ENCODE assay signal across 11 cellular contexts in the genomic region with DNA sequence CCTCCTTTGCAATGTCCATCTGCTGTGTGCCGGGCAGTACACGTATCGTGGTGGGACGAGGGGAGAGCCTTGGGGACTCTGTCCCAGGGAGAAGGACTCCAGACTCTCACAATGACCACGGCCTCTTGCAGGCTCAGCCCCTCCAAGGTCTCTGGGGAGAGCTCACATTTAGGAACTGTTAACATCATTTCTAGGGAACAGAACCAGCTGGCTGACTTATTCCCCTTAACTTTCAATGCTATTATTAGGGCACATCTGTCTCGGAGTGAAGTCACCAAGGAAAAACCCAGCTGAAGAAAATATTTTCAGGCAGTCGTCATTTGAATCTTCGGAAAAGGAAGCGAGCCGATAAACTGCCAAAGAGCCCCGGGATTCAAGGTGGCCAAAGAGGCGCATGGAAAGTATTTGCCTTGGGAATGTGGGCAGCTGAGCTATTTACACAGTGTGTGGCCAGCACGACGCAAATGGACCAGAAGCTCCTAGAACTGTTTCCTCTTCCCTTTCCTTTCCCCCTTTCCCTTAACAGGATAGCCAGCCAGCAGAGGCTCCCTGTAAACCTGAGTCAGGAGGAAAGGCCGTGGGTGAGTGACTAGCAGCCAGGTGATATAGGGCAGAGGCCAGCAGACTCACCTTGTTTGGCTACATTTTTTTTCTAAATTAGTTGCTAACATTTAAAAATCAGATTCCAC.
DNase-seq lines count a peak whose midpoint lies in the region; ATAC-seq and TF ChIP-seq lines count a peak whose summit lies in the region.
"Had no signal": no experiment of that assay in that cellular context is flagged by ENCODE, and none has a peak within 500 bp of the region (broad histone marks: within the 10 kb centered on the region; RNA-seq: fewer than 3 reads in every experiment).

No MANE protein-coding gene starts in this region.

- no peak overlapping the region for H3K4me3 Mint-ChIP-seq in activated CD4-positive, alpha-beta T cell treated with anti-CD3 and anti-CD28 coated beads, Interleukin-2, amount 10 ng/mL, durations not matched to agents 7 days and 5 days
- no peak overlapping the region for H3K4me3 Mint-ChIP-seq in memory B cell

- no peaks in the 10 kb centered on the region for H3K36me3 ChIP-seq in tibial artery

- no peaks in the 10 kb centered on the region for H3K27me3 ChIP-seq in tibial artery

- TF ChIP-seq CTCF in cardiac fibroblast (IDR thresholded peaks at IDR 0.05; ENCODE audit: low read depth, low read length) (no peak), tibial artery (IDR thresholded peaks at IDR 0.05) (no peak)

- CTCF ChIA-PET in activated CD4-positive, alpha-beta T cell treated with anti-CD3 and anti-CD28 coated beads, Interleukin-2, amount 10 ng/mL, durations not matched to agents 7 days and 5 days (lab: Charles Lee) = interaction anchor here (0.9 to 1.8 kb wide), 4 partner anchors 29 to 164 kb away, joined by 3 to 4 read pairs (median 4); no protein-coding TSS in a partner anchor

- ATAC-seq in memory B cell (ENCODE audit: low read depth) (no peak), GM19467 (IDR thresholded peaks at IDR 0.05; ENCODE audit: unreplicated experiment) (no peak), GM19324 (IDR thresholded peaks at IDR 0.05; ENCODE audit: low FRiP score, unreplicated experiment) (no peak)

- intact Hi-C loops in tibial artery (cut with DNase I; ENCODE audit: low total_unique reads) = no loop called here

- no peaks in the 10 kb centered on the region for H3K9me3 ChIP-seq in tibial artery

- no peak for DNase-seq in activated CD4-positive, alpha-beta T cell treated with anti-CD3 and anti-CD28 coated beads, Interleukin-2, amount 10 ng/mL, durations not matched to agents 7 days and 5 days
- DNase-seq in activated CD4-positive, alpha-beta T cell treated with anti-CD3 and anti-CD28 coated beads for 4 hours = no peak
- peak; percentile 91 to 93 for DNase-seq in cardiac fibroblast (ENCODE audit: low read depth in 2 of 2)
- DNase-seq in memory B cell (ENCODE audit: low spot score in 2 of 2) = no peak
- peak; percentile 73 to 82 for DNase-seq in tibial artery
- no peak for DNase-seq in AML-193 (lab: John Stamatoyannopoulos, UW)
- DNase-seq: activated gamma-delta T cell, C1 segment of cervical spinal cord, NCI-H510A treated with DMSO at 0.1 percent for 48 hours had no signal

- H3K4me1 ChIP-seq in tibial artery = peaks cover 7 to 79% (median 67%) of the 10 kb centered on the region in 4 donors

- H3K4me1 Mint-ChIP-seq in activated CD4-positive, alpha-beta T cell treated with anti-CD3 and anti-CD28 coated beads, Interleukin-2, amount 10 ng/mL, durations not matched to agents 7 days and 5 days = peaks cover 88% of the 10 kb centered on the region
- H3K4me1 Mint-ChIP-seq in memory B cell = peaks cover 58% of the 10 kb centered on the region

- POLR2A ChIA-PET in activated CD4-positive, alpha-beta T cell treated with anti-CD3 and anti-CD28 coated beads, Interleukin-2, amount 10 ng/mL, durations not matched to agents 7 days and 5 days (lab: Charles Lee) = interaction anchor here (0.7 kb wide), 1 partner anchor 1277 kb away, joined by 3 read pairs; no protein-coding TSS in a partner anchor

- no peaks in the 10 kb centered on the region for H3K9me3 Mint-ChIP-seq in activated CD4-positive, alpha-beta T cell treated with anti-CD3 and anti-CD28 coated beads, Interleukin-2, amount 10 ng/mL, durations not matched to agents 7 days and 5 days
- H3K9me3 Mint-ChIP-seq in memory B cell = no peaks in the 10 kb centered on the region

- peak overlapping the region; percentile 75 to 84 for H3K27ac ChIP-seq in tibial artery

- H3K27me3 Mint-ChIP-seq in activated CD4-positive, alpha-beta T cell treated with anti-CD3 and anti-CD28 coated beads, Interleukin-2, amount 10 ng/mL, durations not matched to agents 7 days and 5 days = no peaks in the 10 kb centered on the region
- H3K27me3 Mint-ChIP-seq in memory B cell = no peaks in the 10 kb centered on the region

- H3K36me3 Mint-ChIP-seq in activated CD4-positive, alpha-beta T cell treated with anti-CD3 and anti-CD28 coated beads, Interleukin-2, amount 10 ng/mL, durations not matched to agents 7 days and 5 days (ENCODE audit: low read depth) = peaks cover 45% of the 10 kb centered on the region
- H3K36me3 Mint-ChIP-seq in memory B cell = peaks cover 10% of the 10 kb centered on the region

- H3K4me3 ChIP-seq in cardiac fibroblast (replicated peaks in 1 of 2; ENCODE audit: low read depth in 2 of 2, low read length in 2 of 2) (no peak overlapping the region), tibial artery (peak overlapping the region in 1 of 2 donors; percentile 21)

- peak overlapping the region; percentile 91 for H3K27ac Mint-ChIP-seq in activated CD4-positive, alpha-beta T cell treated with anti-CD3 and anti-CD28 coated beads, Interleukin-2, amount 10 ng/mL, durations not matched to agents 7 days and 5 days
- peak overlapping the region; percentile 97 for H3K27ac Mint-ChIP-seq in memory B cell

Comparison
In these comparisons a context has a peak if more than half of its experiments do, and no peak if none do; other contexts are left out.
1. DNase-seq: peak in cardiac fibroblast (2 of 2) and tibial artery (2 of 2); none in activated CD4-positive, alpha-beta T cell treated with anti-CD3 and anti-CD28 coated beads, Interleukin-2, amount 10 ng/mL, durations not matched to agents 7 days and 5 days (single experiment), activated CD4-positive, alpha-beta T cell treated with anti-CD3 and anti-CD28 coated beads for 4 hours (0 of 2), memory B cell (0 of 2) and AML-193 (0 of 2).